16 cellular contexts compared by ENCODE assay signal in the genomic region with DNA sequence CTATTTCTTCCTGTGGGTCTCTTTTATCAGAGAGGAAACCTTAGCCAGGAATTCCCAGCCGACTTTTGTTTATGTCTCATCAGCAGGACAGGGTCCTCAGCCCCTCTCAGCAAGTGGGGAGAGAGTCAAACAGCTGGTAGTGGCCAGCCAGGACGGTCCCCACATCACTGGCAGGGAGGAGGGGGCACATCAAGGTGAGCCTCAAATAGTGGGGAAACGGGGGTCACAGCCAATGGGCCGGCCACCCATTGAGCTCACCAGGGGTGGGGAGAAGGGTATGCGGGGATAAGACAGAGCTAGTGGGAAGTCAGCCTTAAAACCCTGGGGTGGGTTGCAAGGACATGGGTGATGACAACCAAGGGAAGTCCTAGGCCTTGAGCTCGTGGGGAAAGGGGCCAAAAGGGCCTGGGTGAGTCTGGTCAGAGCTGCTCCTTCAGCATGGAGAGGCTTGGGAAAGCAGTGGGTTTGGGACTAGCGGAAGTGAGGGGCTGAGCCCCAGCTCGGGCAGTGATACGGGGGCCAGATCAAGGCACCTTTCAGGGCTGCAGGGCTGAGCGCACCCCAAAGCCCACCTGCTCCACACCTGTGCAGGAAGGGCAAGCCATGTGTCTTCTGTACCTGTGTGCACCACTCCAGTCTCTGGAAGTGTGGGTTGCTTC. TPM values are rescaled to one million over a fixed set of nuclear protein-coding genes. Genes with fewer than 3 reads are reported as not detected.
A peak's percentile ranks its signal among the peaks of the same experiment; 100 is the strongest.
DNase-seq lines count a peak whose midpoint lies in the region; ATAC-seq lines count a peak whose summit lies in the region.
"Had no signal": no experiment of that assay in that cellular context is flagged by ENCODE, and none has a peak within 500 bp of the region (broad histone marks: within the 10 kb centered on the region; RNA-seq: fewer than 3 reads in every experiment).

No MANE protein-coding gene starts in this region.

- no peaks in the 10 kb centered on the region for H3K36me3 ChIP-seq in BLaER1 treated with 17β-estradiol and CSF1 and Interleukin-3, amounts not matched to agents 10 nM and 100 nM
- no peaks in the 10 kb centered on the region for H3K36me3 ChIP-seq in rectal smooth muscle tissue (ENCODE audit: control insufficient read depth, insufficient read depth, low read length)
- H3K36me3 ChIP-seq: WERI-Rb-1 had no signal

- H3K4me1 ChIP-seq in BLaER1 treated with 17β-estradiol and CSF1 and Interleukin-3, amounts not matched to agents 10 nM and 100 nM, result peaks cover 28 to 59% (median 54%) of the 10 kb centered on the region in 10 experiments
- no peaks in the 10 kb centered on the region for H3K4me1 ChIP-seq in rectal smooth muscle tissue (ENCODE audit: control insufficient read depth, insufficient read depth, low read length)

- peak overlapping the region in 8 of 11 experiments; percentile 10 to 97 (median 90); a peak in 14 of 22 replicates for H3K4me2 ChIP-seq in BLaER1 treated with 17β-estradiol and CSF1 and Interleukin-3, amounts not matched to agents 10 nM and 100 nM

- H3K27ac ChIP-seq in BLaER1 treated with 17β-estradiol and CSF1 and Interleukin-3, amounts not matched to agents 10 nM and 100 nM, result peak overlapping the region in 3 of 11 experiments; percentile 20 to 81 (median 43); a peak in 4 of 22 replicates
- H3K27ac ChIP-seq in angular gyrus (ENCODE audit: low read depth, low read length) (peak overlapping the region; percentile 81), rectal smooth muscle tissue (ENCODE audit: low read depth, low read length) (no peak overlapping the region)
- H3K27ac ChIP-seq: WERI-Rb-1 had no signal

- no peak overlapping the region for H3K9ac ChIP-seq in BLaER1 treated with 17β-estradiol and CSF1 and Interleukin-3, amounts not matched to agents 10 nM and 100 nM
- no peak overlapping the region for H3K9ac ChIP-seq in rectal smooth muscle tissue (ENCODE audit: low read length)

- no peak for ATAC-seq in left lobe of liver
- no peak for ATAC-seq in HG03442 (IDR thresholded peaks at IDR 0.05; ENCODE audit: unreplicated experiment)
- no peak for ATAC-seq in GM21786 (IDR thresholded peaks at IDR 0.05; ENCODE audit: unreplicated experiment)
- ATAC-seq: stimulated activated naive B cell treated with anti-CD40 and anti-IgM and Interleukin-4, amounts not matched to agents 10 μg/mL and 1 μg/mL and 100 μg/mL, for 72 hours; T-cell had no signal

- no peaks in the 10 kb centered on the region for H4K20me1 ChIP-seq in BLaER1 treated with 17β-estradiol and CSF1 and Interleukin-3, amounts not matched to agents 10 nM and 100 nM

- H3K9me3 ChIP-seq in BLaER1 treated with 17β-estradiol and CSF1 and Interleukin-3, amounts not matched to agents 10 nM and 100 nM (replicated peaks in 1 of 11), result peaks cover 0 to 11% (median 0%) of the 10 kb centered on the region in 11 experiments; a peak in 3 of 22 replicates

- no peak overlapping the region for H3K4me3 ChIP-seq in BLaER1 treated with 17β-estradiol and CSF1 and Interleukin-3, amounts not matched to agents 10 nM and 100 nM
- H3K4me3 ChIP-seq in rectal smooth muscle tissue (ENCODE audit: low read length), result peak overlapping the region; percentile 4

- peak; percentile 48 for DNase-seq in left lobe of liver (ENCODE audit: low spot score)
- no peak for DNase-seq in hippocampal formation (lab: John Stamatoyannopoulos, UW)
- DNase-seq in OCI-M1 (lab: John Stamatoyannopoulos, UW), result no peak
- DNase-seq: EL; HFFc6; naive B cell; NCI-H446 treated with DMSO at 0.1 percent for 48 hours; Right ventricle myocardium superior; stimulated activated naive B cell treated with anti-CD40 and anti-IgM and Interleukin-4, amounts not matched to agents 10 μg/mL and 1 μg/mL and 100 μg/mL, for 72 hours; WERI-Rb-1 had no signal

- H3K27me3 ChIP-seq in BLaER1 treated with 17β-estradiol and CSF1 and Interleukin-3, amounts not matched to agents 10 nM and 100 nM, result no peaks in the 10 kb centered on the region
- no peaks in the 10 kb centered on the region for H3K27me3 ChIP-seq in rectal smooth muscle tissue (ENCODE audit: control insufficient read depth, insufficient read depth, low read length)

RNA-seq across cellular contexts. Expression of a gene that starts 29.3 kb away (rescaled TPM):
- 91.9 TPM for total RNA-seq in left lobe of liver
